In the genomic region with DNA sequence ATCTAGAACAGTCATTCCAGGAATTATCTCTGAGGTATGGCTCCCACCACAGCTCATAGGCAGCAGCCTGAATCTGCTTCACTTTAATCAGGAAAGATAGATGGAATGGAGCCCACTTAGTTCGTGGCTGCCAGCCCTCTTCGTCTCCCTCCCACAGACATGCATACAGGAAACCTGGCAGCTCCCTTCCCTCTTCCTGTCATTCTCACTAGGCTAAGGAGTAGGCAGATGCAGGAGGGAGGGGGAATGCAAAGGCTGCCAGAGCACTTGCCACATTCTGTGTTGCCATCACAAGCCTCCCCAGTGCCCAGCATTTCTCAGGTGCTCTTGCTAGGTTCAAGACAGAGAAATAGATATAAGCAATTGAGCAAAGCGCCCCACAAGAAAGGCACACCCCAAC, we compare ENCODE assay signal across 24 cellular contexts.
DNase-seq lines count a peak whose midpoint lies in the region; ATAC-seq, FAIRE-seq and TF ChIP-seq lines count a peak whose summit lies in the region.
"Had no signal": no experiment of that assay in that cellular context is flagged by ENCODE, and none has a peak within 500 bp of the region (broad histone marks: within the 10 kb centered on the region; RNA-seq: fewer than 3 reads in every experiment).

No MANE protein-coding gene starts in this region.

- no peaks in the 10 kb centered on the region for H3K27me3 ChIP-seq in pancreas
- H3K27me3 ChIP-seq: breast epithelium, right lobe of liver had no signal

- H3K4me3 ChIP-seq in pancreas, result no peak overlapping the region
- H3K4me3 ChIP-seq: breast epithelium, left ventricle myocardium inferior, right lobe of liver had no signal

- DNase-seq in NCI-H1694 treated with DMSO at 0.1 percent for 48 hours (lab: John Stamatoyannopoulos, UW), result peak; percentile 11
- DNase-seq in anterior cingulate cortex (lab: John Stamatoyannopoulos, UW), result peak in 46 of 58 donors; percentile 1 to 83 (median 28)
- DNase-seq in iPS-NIHi11 (ENCODE audit: low spot score), result peak; percentile 32
- peak; percentile 51 for DNase-seq in superior temporal gyrus (ENCODE audit: extremely low spot score)
- no peak for DNase-seq in pancreas
- DNase-seq in T-helper 2 cell, result no peak
- no peak for DNase-seq in effector CD8-positive, alpha-beta T cell (lab: John Stamatoyannopoulos, UW)
- DNase-seq: activated CD4-positive, alpha-beta T cell treated with anti-CD3 and anti-CD28 coated beads, Interleukin-2, amount 50 U/mL, for 1 hour; activated CD8-positive, alpha-beta memory T cell treated with anti-CD3 and anti-CD28 coated beads, Interleukin-2, amount 10 ng/mL, durations not matched to agents 7 days and 5 days; activated naive CD4-positive, alpha-beta T cell treated with anti-CD3 and anti-CD28 coated beads for 36 hours; activated T-cell treated with anti-CD3 and anti-CD28 coated beads, Interleukin-2, amount 50 U/mL, for 72 hours; CD8-positive, alpha-beta T cell; GDM1; glutamatergic neuron; left ventricle myocardium inferior; naive thymus-derived CD4-positive, alpha-beta T cell; NCI-H1105 treated with DMSO at 0.1 percent for 48 hours; NCI-H2171 treated with DMSO at 0.1 percent for 48 hours; right lobe of liver; SK-N-SH; stimulated activated naive CD8-positive, alpha-beta T cell treated with anti-CD3 and anti-CD28 coated beads, Interleukin-15, Interleukin-2, amounts not matched to agents 100 U/mL and 50 U/mL, for 24 hours had no signal

- intact Hi-C loops in pancreas (cut with DNase I), result no loop called here

- no peaks in the 10 kb centered on the region for H3K9me3 ChIP-seq in pancreas
- H3K9me3 ChIP-seq: breast epithelium, left ventricle myocardium inferior, right lobe of liver, SK-N-SH had no signal

- H3K4me1 ChIP-seq in pancreas, result no peaks in the 10 kb centered on the region
- H3K4me1 ChIP-seq: breast epithelium, left ventricle myocardium inferior, right lobe of liver had no signal

- no peaks in the 10 kb centered on the region for H3K36me3 ChIP-seq in pancreas
- H3K36me3 ChIP-seq: breast epithelium, left ventricle myocardium inferior, right lobe of liver had no signal

- FAIRE-seq in pancreas (lab: Jason Lieb, UNC), result no peak

- 21 to 37% methylated on average over 3 of the region's 3 CpGs for WGBS in pancreas, 2 donors

- TF ChIP-seq CTCF in pancreas (IDR thresholded peaks at IDR 0.05), result no peak

- no peak for ATAC-seq in pancreas
- ATAC-seq: activated CD8-positive, alpha-beta memory T cell treated with anti-CD3 and anti-CD28 coated beads, Interleukin-2, amount 10 ng/mL, durations not matched to agents 7 days and 5 days; activated T-cell treated with anti-CD3 and anti-CD28 coated beads, Interleukin-2, amount 50 U/mL, for 72 hours; CD8-positive, alpha-beta T cell; naive thymus-derived CD4-positive, alpha-beta T cell; stimulated activated naive CD8-positive, alpha-beta T cell treated with anti-CD3 and anti-CD28 coated beads, Interleukin-15, Interleukin-2, amounts not matched to agents 100 U/mL and 50 U/mL, for 24 hours had no signal

- H3K27ac ChIP-seq in pancreas, result no peak overlapping the region
- H3K27ac ChIP-seq: breast epithelium, epithelial cell of prostate, left ventricle myocardium inferior, right lobe of liver, VCaP had no signal

Comparison
In these comparisons a context has a peak if more than half of its experiments do, and no peak if none do; other contexts are left out.
1. DNase-seq: peak in NCI-H1694 treated with DMSO at 0.1 percent for 48 hours (single experiment), anterior cingulate cortex (46 of 58), iPS-NIHi11 (single experiment) and superior temporal gyrus (single experiment); none in pancreas (0 of 6), T-helper 2 cell (0 of 5) and effector CD8-positive, alpha-beta T cell (single experiment).